1 cellular context compared by ENCODE assay signal in genomic region chr1:180208264-180208663, GRCh38.
TF ChIP-seq lines count a peak whose summit lies in the region.

No MANE protein-coding gene starts in this region.

TF ChIP-seq in GM12878, 131 proteins besides CTCF, POLR2A, EP300 and RAD21:
- no peak for TF ChIP-seq MYC (IDR thresholded peaks at IDR 0.05; ENCODE audit: insufficient read depth, insufficient read length, insufficient replicate concordance, low read length, severe bottlenecking)
- no peak for TF ChIP-seq WRNIP1 (IDR thresholded peaks at IDR 0.05; ENCODE audit: borderline replicate concordance, low read depth, low read length)
- no peak for TF ChIP-seq ATF3 (IDR thresholded peaks at IDR 0.05; ENCODE audit: borderline replicate concordance, extremely low read depth, low read depth, low read length)
- TF ChIP-seq CBX3 (IDR thresholded peaks at IDR 0.05; ENCODE audit: borderline replicate concordance, low read depth) = no peak
- TF ChIP-seq ZNF274 (IDR thresholded peaks at IDR 0.05; ENCODE audit: insufficient read depth, insufficient read length) = no peak
- no peak for TF ChIP-seq FOXM1 (IDR thresholded peaks at IDR 0.05; ENCODE audit: low read depth, low read length)
- TF ChIP-seq FOXK2 (IDR thresholded peaks at IDR 0.05) = no peak
- TF ChIP-seq SIN3A (IDR thresholded peaks at IDR 0.05; ENCODE audit: low read depth, low read length) = no peak
- TF ChIP-seq ZBTB40 (IDR thresholded peaks at IDR 0.05; ENCODE audit: borderline replicate concordance) = no peak
- no peak for TF ChIP-seq ELK1 (IDR thresholded peaks at IDR 0.05; ENCODE audit: low read depth, low read length)
- no peak for TF ChIP-seq MTA2 (IDR thresholded peaks at IDR 0.05; ENCODE audit: low read depth)
- no peak for TF ChIP-seq KAT2A (conservative IDR thresholded peaks at IDR 0.05; ENCODE audit: control insufficient read depth, low read depth, low read length)
- no peak for TF ChIP-seq MYB (IDR thresholded peaks at IDR 0.05; ENCODE audit: borderline replicate concordance, low read depth, low read length)
- TF ChIP-seq YBX1 (IDR thresholded peaks at IDR 0.05) = no peak
- TF ChIP-seq PAX8 (IDR thresholded peaks at IDR 0.05) = no peak
TF ChIP-seq in GM12878: peak in this region for 0.
